In genomic region chr16:10895053-10895946, GRCh38 we compare ENCODE assay signal across 1 cellular context.
TF ChIP-seq lines count a peak whose summit lies in the region.

No MANE protein-coding gene starts in this region.

TF ChIP-seq in H1, 55 proteins besides CTCF, POLR2A, EP300 and RAD21 (continued from another document):
- TF ChIP-seq MAFK (IDR thresholded peaks at IDR 0.05; ENCODE audit: low read depth, low read length) (no peak), BRCA1 (IDR thresholded peaks at IDR 0.05; ENCODE audit: low read depth, low read length) (no peak), CREB1 (IDR thresholded peaks at IDR 0.05) (peak; percentile 39; the same call in 1 of the 2 replicates), TCF12 (IDR thresholded peaks at IDR 0.05; ENCODE audit: low read depth, low read length) (0 out of 2 replicates have a peak, but pooled peaks have one; percentile 26), BACH1 (IDR thresholded peaks at IDR 0.05; ENCODE audit: low read length) (peak; percentile 56), TAF7 (optimal IDR thresholded peaks at IDR 0.05; ENCODE audit: borderline replicate concordance, low read depth, low read length) (no peak), CBX8 (IDR thresholded peaks at IDR 0.05; ENCODE audit: borderline replicate concordance, low read depth, low read length) (no peak), GTF2F1 (IDR thresholded peaks at IDR 0.05; ENCODE audit: borderline replicate concordance, low read depth, low read length) (no peak), PHF8 (conservative IDR thresholded peaks at IDR 0.05; ENCODE audit: low read depth, low read length) (no peak)
